23 cellular contexts compared by ENCODE assay signal in the genomic region with DNA sequence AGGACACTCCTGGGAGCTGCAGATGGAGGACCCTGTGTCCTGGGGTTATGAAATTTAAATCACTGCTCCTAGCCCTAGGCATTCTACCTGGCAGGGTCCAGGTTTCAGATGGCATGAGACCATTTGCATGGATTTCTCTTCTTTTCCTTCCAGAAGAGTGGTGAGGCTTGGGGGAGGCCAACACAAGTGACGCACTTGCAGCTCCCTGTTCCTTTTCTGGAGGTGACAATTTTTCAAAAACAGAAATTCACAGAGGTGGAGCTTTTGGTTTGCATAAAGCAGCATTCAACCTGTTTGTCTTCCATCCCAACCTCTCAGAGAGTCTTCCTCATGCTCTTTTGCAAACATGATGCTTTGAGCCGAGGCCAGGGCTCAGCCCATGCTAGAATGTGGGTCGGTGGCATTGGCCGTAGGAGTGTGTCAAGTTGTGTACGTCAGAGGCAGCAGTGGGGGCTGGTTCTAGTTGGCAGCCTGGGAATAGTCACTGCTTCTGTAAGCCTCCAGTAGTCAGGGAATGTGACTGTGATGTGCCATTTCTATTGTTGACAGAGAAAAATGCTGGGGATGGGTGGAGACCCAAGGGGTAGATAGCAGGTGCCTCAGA. TPM values are rescaled to one million over a fixed set of nuclear protein-coding genes. Genes with fewer than 3 reads are reported as not detected.
DNase-seq lines count a peak whose midpoint lies in the region; ATAC-seq and TF ChIP-seq lines count a peak whose summit lies in the region.
"Had no signal": no experiment of that assay in that cellular context is flagged by ENCODE, and none has a peak within 500 bp of the region (broad histone marks: within the 10 kb centered on the region; RNA-seq: fewer than 3 reads in every experiment).

No MANE protein-coding gene starts in this region.

- H3K36me3 ChIP-seq in hepatocyte (replicated peaks; ENCODE audit: insufficient read depth, low read depth) = no peaks in the 10 kb centered on the region

- H3K9me3 Mint-ChIP-seq in central memory CD8-positive, alpha-beta T cell = no peaks in the 10 kb centered on the region
- H3K9me3 Mint-ChIP-seq: activated CD8-positive, alpha-beta T cell treated with anti-CD3 and anti-CD28 coated beads for 36 hours; activated naive CD4-positive, alpha-beta T cell treated with anti-CD3 and anti-CD28 coated beads, Interleukin-2, amount 50 U/mL, for 24 hours; activated T-cell treated with anti-CD3 and anti-CD28 coated beads, Interleukin-2, amount 50 U/mL, for 4 hours had no signal

- H3K9me2 ChIP-seq in hepatocyte (replicated peaks; ENCODE audit: insufficient read depth) = no peaks in the 10 kb centered on the region

- no peak overlapping the region for H3K4me2 ChIP-seq in hepatocyte
- H3K4me2 ChIP-seq: A549 had no signal

- peaks cover 87% of the 10 kb centered on the region for H3K79me2 ChIP-seq in hepatocyte

- no peak overlapping the region for H3K4me3 Mint-ChIP-seq in central memory CD8-positive, alpha-beta T cell
- H3K4me3 Mint-ChIP-seq: activated CD8-positive, alpha-beta T cell treated with anti-CD3 and anti-CD28 coated beads for 36 hours; activated naive CD4-positive, alpha-beta T cell treated with anti-CD3 and anti-CD28 coated beads, Interleukin-2, amount 50 U/mL, for 24 hours; activated T-cell treated with anti-CD3 and anti-CD28 coated beads, Interleukin-2, amount 50 U/mL, for 4 hours had no signal

- H3K4me1 Mint-ChIP-seq in central memory CD8-positive, alpha-beta T cell = peaks cover 27% of the 10 kb centered on the region

- H3K4me1 ChIP-seq in hepatocyte (ENCODE audit: insufficient read depth) = peaks cover 16% of the 10 kb centered on the region

- no peak overlapping the region for H3K4me3 ChIP-seq in hepatocyte
- H3K4me3 ChIP-seq: A549, spleen, vagina had no signal

- peak overlapping the region; percentile 21 for H3K27ac ChIP-seq in hepatocyte
- H3K27ac ChIP-seq: A549, C4-2B, spleen, vagina had no signal

- whole genome bisulfite sequencing in hepatocyte (ENCODE audit: low lambda C conversion rate, missing lambda C conversion rate) = 86% methylated on average over 5 of the region's 5 CpGs

- peak; percentile 58 for DNase-seq in G401 (ENCODE audit: low spot score)
- DNase-seq in central memory CD8-positive, alpha-beta T cell (ENCODE audit: low spot score in 2 of 2) = no peak
- no peak for DNase-seq in hepatocyte (ENCODE audit: low spot score)
- peak; percentile 59 for DNase-seq in sciatic nerve (ENCODE audit: low spot score)
- DNase-seq in H4 (ENCODE audit: low spot score) = no peak
- DNase-seq in NCI-H748 (lab: John Stamatoyannopoulos, UW; ENCODE audit: unreplicated experiment) = no peak
- DNase-seq: activated CD8-positive, alpha-beta T cell treated with anti-CD3 and anti-CD28 coated beads for 36 hours; activated T-cell treated with anti-CD3 and anti-CD28 coated beads, Interleukin-2, amount 50 U/mL, for 4 hours; DMS153; effector CD8-positive, alpha-beta T cell; hippocampal formation; KG1; NCI-H1092 treated with DMSO at 0.1 percent for 48 hours; NK-92 treated with Interleukin-12 subunit alpha and Interleukin-12 subunit beta, amount 100 ng/mL, for 24 hours; spleen had no signal

- ATAC-seq in central memory CD8-positive, alpha-beta T cell (replicated peaks; ENCODE audit: extremely low read depth, poor library complexity, severe bottlenecking) = no peak
- ATAC-seq in sciatic nerve = no peak
- no peak for ATAC-seq in HG03159 (IDR thresholded peaks at IDR 0.05; ENCODE audit: unreplicated experiment)
- ATAC-seq in HG02870 (IDR thresholded peaks at IDR 0.05; ENCODE audit: unreplicated experiment) = no peak
- ATAC-seq: A549; activated CD8-positive, alpha-beta T cell treated with anti-CD3 and anti-CD28 coated beads for 36 hours; activated T-cell treated with anti-CD3 and anti-CD28 coated beads, Interleukin-2, amount 50 U/mL, for 4 hours had no signal

- peak overlapping the region; percentile 49 for H3K27ac Mint-ChIP-seq in central memory CD8-positive, alpha-beta T cell (ENCODE audit: low read depth)
- H3K27ac Mint-ChIP-seq: activated CD8-positive, alpha-beta T cell treated with anti-CD3 and anti-CD28 coated beads for 36 hours; activated naive CD4-positive, alpha-beta T cell treated with anti-CD3 and anti-CD28 coated beads, Interleukin-2, amount 50 U/mL, for 24 hours had no signal

- H4K20me1 ChIP-seq in hepatocyte (ENCODE audit: insufficient read depth, poor library complexity, severe bottlenecking) = peaks cover 72% of the 10 kb centered on the region

- H2AFZ ChIP-seq in hepatocyte = no peak overlapping the region

- no peaks in the 10 kb centered on the region for H3K27me3 ChIP-seq in hepatocyte
- H3K27me3 ChIP-seq: spleen, vagina had no signal

- H3K27me3 Mint-ChIP-seq in central memory CD8-positive, alpha-beta T cell = no peaks in the 10 kb centered on the region
- H3K27me3 Mint-ChIP-seq: activated CD8-positive, alpha-beta T cell treated with anti-CD3 and anti-CD28 coated beads for 36 hours; activated naive CD4-positive, alpha-beta T cell treated with anti-CD3 and anti-CD28 coated beads, Interleukin-2, amount 50 U/mL, for 24 hours had no signal

- TF ChIP-seq CTCF in hepatocyte (IDR thresholded peaks at IDR 0.05; ENCODE audit: poor library complexity) = no peak

- H3K36me3 Mint-ChIP-seq in central memory CD8-positive, alpha-beta T cell (ENCODE audit: insufficient read depth) = peaks cover 35% of the 10 kb centered on the region

- intact Hi-C loops in sciatic nerve (cut with DNase I) = no loop called here

- in situ Hi-C loops in G401 (cut with HindIII; ENCODE audit: low sequenced_read_pairs) = loop anchor here (25.0 kb wide), 1 partner anchor 359 kb away; no protein-coding TSS in a partner anchor

- H3K9me3 ChIP-seq in hepatocyte (ENCODE audit: low read depth) = no peaks in the 10 kb centered on the region
- H3K9me3 ChIP-seq: A549, spleen, vagina had no signal

RNA-seq across cellular contexts. Expression of a gene that starts 6.4 kb away (rescaled TPM):
- total RNA-seq in G401 (2014; rRNA removed; shearing (Covaris generic)) = 12.6 and 13.1 TPM in 2 replicates
- total RNA-seq in hepatocyte = 21.3 and 27.6 TPM in 2 replicates
- 23.8 and 25.5 TPM in 2 replicates for polyA plus RNA-seq in hepatocyte
- total RNA-seq in sciatic nerve = 74.2 TPM
- 8.9 and 10.3 TPM in 2 replicates for total RNA-seq in H4 (2014; rRNA removed; shearing (Covaris generic))

RNA-seq across cellular contexts. Expression of a gene that starts 31.7 kb away (rescaled TPM):
- 32.5 and 38.5 TPM in 2 replicates for total RNA-seq in G401 (2014; rRNA removed; shearing (Covaris generic))
- total RNA-seq in hepatocyte (5.2 and 7.6 TPM in 2 replicates), sciatic nerve (285 TPM)
- polyA plus RNA-seq in hepatocyte = 7.2 and 8.3 TPM in 2 replicates
- 10.7 and 11.9 TPM in 2 replicates for total RNA-seq in H4 (2014; rRNA removed; shearing (Covaris generic))

RNA-seq across cellular contexts. Expression of a gene that starts 48.8 kb away (rescaled TPM):
- 2.3 and 3.3 TPM in 2 replicates for total RNA-seq in G401 (2014; rRNA removed; shearing (Covaris generic))
- total RNA-seq in hepatocyte (11.1 and 12.7 TPM in 2 replicates), sciatic nerve (12.0 TPM)
- polyA plus RNA-seq in hepatocyte = 22.1 and 25.0 TPM in 2 replicates
- total RNA-seq in H4 (2014; rRNA removed; shearing (Covaris generic)) = 9.5 and 11.2 TPM in 2 replicates

RNA-seq across cellular contexts. Expression of a gene that starts 53.4 kb away (rescaled TPM):
- 0.24 TPM in 1 of 2 replicates, not detected in the other for total RNA-seq in G401 (2014; rRNA removed; shearing (Covaris generic))
- total RNA-seq in hepatocyte (not detected in 2 replicates), sciatic nerve (not detected)
- polyA plus RNA-seq in hepatocyte = 0.21 TPM in 1 of 2 replicates, not detected in the other
- total RNA-seq in H4 (2014; rRNA removed; shearing (Covaris generic)) = 0.51 TPM in 1 of 2 replicates, not detected in the other
- total RNA-seq: mucosa of gallbladder, vagina had no signal
- polyA plus RNA-seq: fibroblast of lung had no signal

Comparison
In these comparisons a context has a peak if more than half of its experiments do, and no peak if none do; other contexts are left out.
1. DNase-seq: peak in G401 (single experiment) and sciatic nerve (single experiment); none in central memory CD8-positive, alpha-beta T cell (0 of 2), hepatocyte (single experiment), H4 (single experiment) and NCI-H748 (single experiment).